8 cellular contexts compared by ENCODE assay signal in genomic region chr2:109545828-109546713, GRCh38.
DNase-seq lines count a peak whose midpoint lies in the region; ATAC-seq and TF ChIP-seq lines count a peak whose summit lies in the region.

No MANE protein-coding gene starts in this region.

- H3K4me1 Mint-ChIP-seq in activated CD4-positive, alpha-beta T cell treated with anti-CD3 and anti-CD28 coated beads for 36 hours: no peaks in the 10 kb centered on the region
- H3K4me1 Mint-ChIP-seq in chondrocyte (ENCODE audit: low read depth): peaks cover 7% of the 10 kb centered on the region

- no peak overlapping the region for H3K4me3 ChIP-seq in GM12865 (ENCODE audit: low read depth, low read length)
- no peak overlapping the region for H3K4me3 ChIP-seq in left lung

- ATAC-seq in HG02678 (IDR thresholded peaks at IDR 0.05; ENCODE audit: unreplicated experiment) (peak; percentile 92), left lung (peak; percentile 98), HG03039 (IDR thresholded peaks at IDR 0.05; ENCODE audit: unreplicated experiment) (no peak)
- ATAC-seq in activated CD4-positive, alpha-beta T cell treated with anti-CD3 and anti-CD28 coated beads for 36 hours: peak; percentile 74

- no peaks in the 10 kb centered on the region for H3K27me3 Mint-ChIP-seq in activated CD4-positive, alpha-beta T cell treated with anti-CD3 and anti-CD28 coated beads for 36 hours
- no peaks in the 10 kb centered on the region for H3K27me3 Mint-ChIP-seq in chondrocyte (ENCODE audit: low read depth)

- TF ChIP-seq CTCF in GM12865 (IDR thresholded peaks at IDR 0.05; ENCODE audit: insufficient read depth, low read depth, low read length, missing control alignments) (peak; percentile 95), chondrocyte (IDR thresholded peaks at IDR 0.05) (peak; percentile 97), left lung (IDR thresholded peaks at IDR 0.05) (peak; percentile 73 to 81)

- CTCF ChIA-PET in activated CD4-positive, alpha-beta T cell treated with anti-CD3 and anti-CD28 coated beads for 36 hours (lab: Charles Lee): interaction anchor here (0.6 to 3.6 kb wide), 37 partner anchors 9 to 420 kb away, joined by 3 to 27 read pairs (median 4); no protein-coding TSS in a partner anchor

- H3K36me3 ChIP-seq in left lung: no peaks in the 10 kb centered on the region

- DNase-seq in GM12865 (ENCODE audit: low read depth): peak; percentile 81
- peak; percentile 64 for DNase-seq in NCI-H2171 treated with DMSO at 0.1 percent for 48 hours (lab: John Stamatoyannopoulos, UW)
- DNase-seq in activated CD4-positive, alpha-beta T cell treated with anti-CD3 and anti-CD28 coated beads for 36 hours: peak; percentile 76
- DNase-seq in chondrocyte (ENCODE audit: low spot score): no peak
- no peak for DNase-seq in left lung
- DNase-seq in stimulated activated CD8-positive, alpha-beta memory T cell treated with anti-CD3 and anti-CD28 coated beads, Interleukin-12 subunit alpha, Interleukin-12 subunit beta, amount 100 ng/mL, for 1 hour (ENCODE audit: low read depth): peak; percentile 29

- intact Hi-C loops in activated CD4-positive, alpha-beta T cell treated with anti-CD3 and anti-CD28 coated beads for 36 hours (cut with DNase I, micrococcal nuclease): loop anchor here (1.0 to 5.0 kb wide), 4 partner anchors 66 to 190 kb away; partner anchors contain the start of genes SEPTIN10 (in 2 of the 2) and SOWAHC (in 2 of the 2)
- intact Hi-C loops in left lung (cut with DNase I): no loop called here

- no peaks in the 10 kb centered on the region for H3K9me3 ChIP-seq in left lung

- no peaks in the 10 kb centered on the region for H3K9me3 Mint-ChIP-seq in activated CD4-positive, alpha-beta T cell treated with anti-CD3 and anti-CD28 coated beads for 36 hours (ENCODE audit: low read depth)
- no peaks in the 10 kb centered on the region for H3K9me3 Mint-ChIP-seq in chondrocyte (ENCODE audit: low read depth)

- H3K36me3 Mint-ChIP-seq in activated CD4-positive, alpha-beta T cell treated with anti-CD3 and anti-CD28 coated beads for 36 hours (ENCODE audit: low read depth): no peaks in the 10 kb centered on the region
- H3K36me3 Mint-ChIP-seq in chondrocyte (ENCODE audit: low read depth): peaks cover 3% of the 10 kb centered on the region

- POLR2A ChIA-PET in activated CD4-positive, alpha-beta T cell treated with anti-CD3 and anti-CD28 coated beads for 36 hours (lab: Charles Lee): interaction anchor here (0.7 kb wide), 1 partner anchor 145 kb away, joined by 4 read pairs; no protein-coding TSS in a partner anchor

- no peak overlapping the region for H3K27ac Mint-ChIP-seq in activated CD4-positive, alpha-beta T cell treated with anti-CD3 and anti-CD28 coated beads for 36 hours
- no peak overlapping the region for H3K27ac Mint-ChIP-seq in chondrocyte (ENCODE audit: unreplicated experiment)

- no peak overlapping the region for H3K27ac ChIP-seq in left lung

- no peaks in the 10 kb centered on the region for H3K4me1 ChIP-seq in left lung

- H3K27me3 ChIP-seq in left lung: no peaks in the 10 kb centered on the region

- H3K4me3 Mint-ChIP-seq in activated CD4-positive, alpha-beta T cell treated with anti-CD3 and anti-CD28 coated beads for 36 hours: no peak overlapping the region
- no peak overlapping the region for H3K4me3 Mint-ChIP-seq in chondrocyte (ENCODE audit: unreplicated experiment)

Comparison
In these comparisons a context has a peak if more than half of its experiments do, and no peak if none do; other contexts are left out.
1. DNase-seq: peak in GM12865 (single experiment), NCI-H2171 treated with DMSO at 0.1 percent for 48 hours (single experiment), activated CD4-positive, alpha-beta T cell treated with anti-CD3 and anti-CD28 coated beads for 36 hours (single experiment) and stimulated activated CD8-positive, alpha-beta memory T cell treated with anti-CD3 and anti-CD28 coated beads, Interleukin-12 subunit alpha, Interleukin-12 subunit beta, amount 100 ng/mL, for 1 hour (single experiment); none in chondrocyte (single experiment) and left lung (0 of 2).
2. intact Hi-C loops: an anchor here in activated CD4-positive, alpha-beta T cell treated with anti-CD3 and anti-CD28 coated beads for 36 hours (1.0 to 5.0 kb wide); none called in left lung.
3. Peak in every context shown above with its lines, with median percentiles within 50 percentile points of each other: CTCF ChIP-seq.